ENCODE assay signal across 1 cellular context in genomic region chr19:34501339-34502320, GRCh38.
TF ChIP-seq lines count a peak whose summit lies in the region.

No MANE protein-coding gene starts in this region.

TF ChIP-seq in K562, 482 proteins besides CTCF, POLR2A, EP300 and RAD21 (continued from another document and continues in another):
- no peak for TF ChIP-seq PRDM10 (IDR thresholded peaks at IDR 0.05; ENCODE audit: partially characterized antibody)
- TF ChIP-seq NFIC (IDR thresholded peaks at IDR 0.05), result 0 out of 2 replicates have a peak, but pooled peaks have one; percentile 7
- no peak for TF ChIP-seq ZNF780A (CRISPR knock-in tag; IDR thresholded peaks at IDR 0.05)
- TF ChIP-seq JUN (IDR thresholded peaks at IDR 0.05; ENCODE audit: borderline replicate concordance, low read depth, low read length), result peak; percentile 60; the same call in 1 of the 2 replicates
- TF ChIP-seq JUN (CRISPR knock-in tag; IDR thresholded peaks at IDR 0.05; ENCODE audit: borderline replicate concordance), result no peak
- no peak for TF ChIP-seq KLF13 (tag; IDR thresholded peaks at IDR 0.05; ENCODE audit: borderline replicate concordance, low read depth)
- TF ChIP-seq RB1 (IDR thresholded peaks at IDR 0.05; ENCODE audit: low read depth), result peak; percentile 94; the same call in 1 of the 2 replicates
- TF ChIP-seq ZNF263 (CRISPR knock-in tag; IDR thresholded peaks at IDR 0.05; ENCODE audit: borderline replicate concordance), result peak; percentile 67
- peak; percentile 43 for TF ChIP-seq HMGN3 (IDR thresholded peaks at IDR 0.05; ENCODE audit: borderline replicate concordance, extremely low read depth, insufficient read length, low read depth, low read length)
- no peak for TF ChIP-seq TAF1 (IDR thresholded peaks at IDR 0.05; ENCODE audit: control insufficient read depth, extremely low read depth, insufficient read depth, low read length, severe bottlenecking)
- peak; percentile 89 for TF ChIP-seq ARID2 (IDR thresholded peaks at IDR 0.05)
- TF ChIP-seq KAT7 (CRISPR knock-in tag; IDR thresholded peaks at IDR 0.05; ENCODE audit: borderline replicate concordance), result no peak
- TF ChIP-seq ETV5 (CRISPR knock-in tag; IDR thresholded peaks at IDR 0.05; ENCODE audit: low read depth), result peak; percentile 66; the same call in 1 of the 2 replicates
- TF ChIP-seq FOXK2 (conservative IDR thresholded peaks at IDR 0.05 in 1 of 2, IDR thresholded peaks at IDR 0.05 in 1 of 2; ENCODE audit: low read depth in 2 of 2), result no peak
- TF ChIP-seq JUND (IDR thresholded peaks at IDR 0.05; ENCODE audit: borderline replicate concordance, low read depth, low read length), result peak; percentile 67
- no peak; the same call in 2 of the 3 replicates for TF ChIP-seq JUND (tag; IDR thresholded peaks at IDR 0.05; ENCODE audit: borderline replicate concordance, low read depth, low read length)
- no peak for TF ChIP-seq ETS1 (conservative IDR thresholded peaks at IDR 0.05; ENCODE audit: control insufficient read depth, low read depth, low read length)
- no peak for TF ChIP-seq CBFB (CRISPR knock-in tag; IDR thresholded peaks at IDR 0.05)
- TF ChIP-seq, protein P1, sequence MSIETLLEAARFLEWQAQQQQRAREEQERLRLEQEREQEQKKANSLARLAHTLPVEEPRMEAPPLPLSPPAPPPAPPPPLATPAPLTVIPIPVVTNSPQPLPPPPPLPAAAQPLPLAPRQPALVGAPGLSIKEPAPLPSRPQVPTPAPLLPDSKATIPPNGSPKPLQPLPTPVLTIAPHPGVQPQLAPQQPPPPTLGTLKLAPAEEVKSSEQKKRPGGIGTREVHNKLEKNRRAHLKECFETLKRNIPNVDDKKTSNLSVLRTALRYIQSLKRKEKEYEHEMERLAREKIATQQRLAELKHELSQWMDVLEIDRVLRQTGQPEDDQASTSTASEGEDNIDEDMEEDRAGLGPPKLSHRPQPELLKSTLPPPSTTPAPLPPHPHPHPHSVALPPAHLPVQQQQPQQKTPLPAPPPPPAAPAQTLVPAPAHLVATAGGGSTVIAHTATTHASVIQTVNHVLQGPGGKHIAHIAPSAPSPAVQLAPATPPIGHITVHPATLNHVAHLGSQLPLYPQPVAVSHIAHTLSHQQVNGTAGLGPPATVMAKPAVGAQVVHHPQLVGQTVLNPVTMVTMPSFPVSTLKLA (conservative IDR thresholded peaks at IDR 0.05), result 0 out of 4 replicates have a peak, but pooled peaks of 1 of the 2 experiments have one; percentile 23
- no peak for TF ChIP-seq HSF4 (CRISPR knock-in tag; IDR thresholded peaks at IDR 0.05; ENCODE audit: borderline replicate concordance)
- peak; percentile 42; the same call in 1 of the 2 replicates for TF ChIP-seq CTBP1 (IDR thresholded peaks at IDR 0.05; ENCODE audit: borderline replicate concordance)
- TF ChIP-seq TBL1XR1 (IDR thresholded peaks at IDR 0.05; ENCODE audit: low read length in 2 of 2), result peak in 1 of 2 experiments; percentile 41; a peak in 1 of 4 replicates
- peak; percentile 84; the same call in 1 of the 2 replicates for TF ChIP-seq XRCC5 (IDR thresholded peaks at IDR 0.05; ENCODE audit: low read depth, low read length)
- no peak for TF ChIP-seq NCOA2 (IDR thresholded peaks at IDR 0.05; ENCODE audit: partially characterized antibody in 2 of 2)
- no peak for TF ChIP-seq ARNT (IDR thresholded peaks at IDR 0.05)
- TF ChIP-seq GMEB1 (CRISPR knock-in tag; IDR thresholded peaks at IDR 0.05), result no peak
- no peak for TF ChIP-seq POLR3A (IDR thresholded peaks at IDR 0.05; ENCODE audit: borderline replicate concordance, extremely low read depth, insufficient read depth, insufficient read length)
- TF ChIP-seq SPI1 (IDR thresholded peaks at IDR 0.05; ENCODE audit: borderline replicate concordance, low read depth, low read length), result peak; percentile 57; the same call in 1 of the 2 replicates
- TF ChIP-seq FOS (IDR thresholded peaks at IDR 0.05; ENCODE audit: extremely low read depth, insufficient read length), result no peak
- TF ChIP-seq HDAC2 (IDR thresholded peaks at IDR 0.05), result no peak
- TF ChIP-seq GABPB1 (CRISPR knock-in tag; IDR thresholded peaks at IDR 0.05), result peak; percentile 62; the same call in 1 of the 2 replicates
- TF ChIP-seq, protein P2, sequence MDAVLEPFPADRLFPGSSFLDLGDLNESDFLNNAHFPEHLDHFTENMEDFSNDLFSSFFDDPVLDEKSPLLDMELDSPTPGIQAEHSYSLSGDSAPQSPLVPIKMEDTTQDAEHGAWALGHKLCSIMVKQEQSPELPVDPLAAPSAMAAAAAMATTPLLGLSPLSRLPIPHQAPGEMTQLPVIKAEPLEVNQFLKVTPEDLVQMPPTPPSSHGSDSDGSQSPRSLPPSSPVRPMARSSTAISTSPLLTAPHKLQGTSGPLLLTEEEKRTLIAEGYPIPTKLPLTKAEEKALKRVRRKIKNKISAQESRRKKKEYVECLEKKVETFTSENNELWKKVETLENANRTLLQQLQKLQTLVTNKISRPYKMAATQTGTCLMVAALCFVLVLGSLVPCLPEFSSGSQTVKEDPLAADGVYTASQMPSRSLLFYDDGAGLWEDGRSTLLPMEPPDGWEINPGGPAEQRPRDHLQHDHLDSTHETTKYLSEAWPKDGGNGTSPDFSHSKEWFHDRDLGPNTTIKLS (IDR thresholded peaks at IDR 0.05; ENCODE audit: borderline replicate concordance, low read depth), result 0 out of 2 replicates have a peak, but pooled peaks have one; percentile 41
- TF ChIP-seq ARHGAP35 (IDR thresholded peaks at IDR 0.05; ENCODE audit: partially characterized antibody), result no peak
- TF ChIP-seq SMARCA4 (IDR thresholded peaks at IDR 0.05), result no peak
- no peak for TF ChIP-seq SREBF2 (CRISPR knock-in tag; IDR thresholded peaks at IDR 0.05)
- no peak for TF ChIP-seq ZNF133 (CRISPR knock-in tag; IDR thresholded peaks at IDR 0.05)
- TF ChIP-seq, protein P3, sequence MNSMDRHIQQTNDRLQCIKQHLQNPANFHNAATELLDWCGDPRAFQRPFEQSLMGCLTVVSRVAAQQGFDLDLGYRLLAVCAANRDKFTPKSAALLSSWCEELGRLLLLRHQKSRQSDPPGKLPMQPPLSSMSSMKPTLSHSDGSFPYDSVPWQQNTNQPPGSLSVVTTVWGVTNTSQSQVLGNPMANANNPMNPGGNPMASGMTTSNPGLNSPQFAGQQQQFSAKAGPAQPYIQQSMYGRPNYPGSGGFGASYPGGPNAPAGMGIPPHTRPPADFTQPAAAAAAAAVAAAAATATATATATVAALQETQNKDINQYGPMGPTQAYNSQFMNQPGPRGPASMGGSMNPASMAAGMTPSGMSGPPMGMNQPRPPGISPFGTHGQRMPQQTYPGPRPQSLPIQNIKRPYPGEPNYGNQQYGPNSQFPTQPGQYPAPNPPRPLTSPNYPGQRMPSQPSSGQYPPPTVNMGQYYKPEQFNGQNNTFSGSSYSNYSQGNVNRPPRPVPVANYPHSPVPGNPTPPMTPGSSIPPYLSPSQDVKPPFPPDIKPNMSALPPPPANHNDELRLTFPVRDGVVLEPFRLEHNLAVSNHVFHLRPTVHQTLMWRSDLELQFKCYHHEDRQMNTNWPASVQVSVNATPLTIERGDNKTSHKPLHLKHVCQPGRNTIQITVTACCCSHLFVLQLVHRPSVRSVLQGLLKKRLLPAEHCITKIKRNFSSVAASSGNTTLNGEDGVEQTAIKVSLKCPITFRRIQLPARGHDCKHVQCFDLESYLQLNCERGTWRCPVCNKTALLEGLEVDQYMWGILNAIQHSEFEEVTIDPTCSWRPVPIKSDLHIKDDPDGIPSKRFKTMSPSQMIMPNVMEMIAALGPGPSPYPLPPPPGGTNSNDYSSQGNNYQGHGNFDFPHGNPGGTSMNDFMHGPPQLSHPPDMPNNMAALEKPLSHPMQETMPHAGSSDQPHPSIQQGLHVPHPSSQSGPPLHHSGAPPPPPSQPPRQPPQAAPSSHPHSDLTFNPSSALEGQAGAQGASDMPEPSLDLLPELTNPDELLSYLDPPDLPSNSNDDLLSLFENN (IDR thresholded peaks at IDR 0.05; ENCODE audit: low read depth in 2 of 2, low read length in 2 of 2), result peak in 1 of 2 experiments; percentile 47; a peak in 1 of 4 replicates
- no peak for TF ChIP-seq BMI1 (IDR thresholded peaks at IDR 0.05; ENCODE audit: low read length)
- no peak for TF ChIP-seq HMGXB4 (CRISPR knock-in tag; IDR thresholded peaks at IDR 0.05)
- no peak for TF ChIP-seq TARDBP (IDR thresholded peaks at IDR 0.05)
- no peak; the same call in 1 of the 2 replicates for TF ChIP-seq ZBTB7A (IDR thresholded peaks at IDR 0.05; ENCODE audit: borderline replicate concordance, control insufficient read depth, low read depth, low read length)
- TF ChIP-seq, protein P4, sequence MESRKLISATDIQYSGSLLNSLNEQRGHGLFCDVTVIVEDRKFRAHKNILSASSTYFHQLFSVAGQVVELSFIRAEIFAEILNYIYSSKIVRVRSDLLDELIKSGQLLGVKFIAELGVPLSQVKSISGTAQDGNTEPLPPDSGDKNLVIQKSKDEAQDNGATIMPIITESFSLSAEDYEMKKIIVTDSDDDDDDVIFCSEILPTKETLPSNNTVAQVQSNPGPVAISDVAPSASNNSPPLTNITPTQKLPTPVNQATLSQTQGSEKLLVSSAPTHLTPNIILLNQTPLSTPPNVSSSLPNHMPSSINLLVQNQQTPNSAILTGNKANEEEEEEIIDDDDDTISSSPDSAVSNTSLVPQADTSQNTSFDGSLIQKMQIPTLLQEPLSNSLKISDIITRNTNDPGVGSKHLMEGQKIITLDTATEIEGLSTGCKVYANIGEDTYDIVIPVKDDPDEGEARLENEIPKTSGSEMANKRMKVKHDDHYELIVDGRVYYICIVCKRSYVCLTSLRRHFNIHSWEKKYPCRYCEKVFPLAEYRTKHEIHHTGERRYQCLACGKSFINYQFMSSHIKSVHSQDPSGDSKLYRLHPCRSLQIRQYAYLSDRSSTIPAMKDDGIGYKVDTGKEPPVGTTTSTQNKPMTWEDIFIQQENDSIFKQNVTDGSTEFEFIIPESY (CRISPR knock-in tag; IDR thresholded peaks at IDR 0.05), result peak; percentile 73
- TF ChIP-seq L3MBTL2 (IDR thresholded peaks at IDR 0.05), result peak; percentile 37; the same call in 1 of the 2 replicates
- peak in 1 of 3 experiments; percentile 38 for TF ChIP-seq YY1 (IDR thresholded peaks at IDR 0.05; ENCODE audit: borderline replicate concordance in 1 of 3, control insufficient read depth in 1 of 3, extremely low read depth in 1 of 3, insufficient read depth in 3 of 3, insufficient read length in 1 of 3, insufficient replicate concordance in 2 of 3, low read depth in 1 of 3, low read length in 2 of 3)
- no peak for TF ChIP-seq TRIM28 (IDR thresholded peaks at IDR 0.05)
- TF ChIP-seq STAG1 (CRISPR knock-in tag; IDR thresholded peaks at IDR 0.05; ENCODE audit: borderline replicate concordance), result peak; percentile 90; the same call in 1 of the 2 replicates
- no peak for TF ChIP-seq SRSF9 (IDR thresholded peaks at IDR 0.05; ENCODE audit: borderline replicate concordance, low read depth, low read length)
- no peak for TF ChIP-seq ZNF76 (CRISPR knock-in tag; IDR thresholded peaks at IDR 0.05; ENCODE audit: borderline replicate concordance)
- TF ChIP-seq CBX1 (IDR thresholded peaks at IDR 0.05; ENCODE audit: low read depth), result 0 out of 2 replicates have a peak, but pooled peaks have one; percentile 47
